15 cellular contexts compared by ENCODE assay signal in genomic region chr18:75238100-75238499, GRCh38. TPM values are rescaled to one million over a fixed set of nuclear protein-coding genes. Genes with fewer than 3 reads are reported as not detected.
DNase-seq lines count a peak whose midpoint lies in the region; ATAC-seq and TF ChIP-seq lines count a peak whose summit lies in the region.
"Had no signal": no experiment of that assay in that cellular context is flagged by ENCODE, and none has a peak within 500 bp of the region (broad histone marks: within the 10 kb centered on the region; RNA-seq: fewer than 3 reads in every experiment).

No MANE protein-coding gene starts in this region.

- no peak for TF ChIP-seq CTCF in smooth muscle cell (IDR thresholded peaks at IDR 0.05; ENCODE audit: borderline replicate concordance, insufficient read depth, poor library complexity, severe bottlenecking)
- no peak for TF ChIP-seq CTCF in suprapubic skin (IDR thresholded peaks at IDR 0.05)

- no peaks in the 10 kb centered on the region for H3K36me3 Mint-ChIP-seq in activated T-helper 17 cell treated with anti-CD3 and anti-CD28 coated beads, Interleukin-2, amount 50 U/mL, for 72 hours (ENCODE audit: low read depth)

- ATAC-seq in activated T-helper 17 cell treated with anti-CD3 and anti-CD28 coated beads, Interleukin-2, amount 50 U/mL, for 72 hours (replicated peaks), result no peak
- no peak for ATAC-seq in HG02938 (IDR thresholded peaks at IDR 0.05; ENCODE audit: unreplicated experiment)
- ATAC-seq: K562, Right ventricle myocardium inferior had no signal

- H3K4me3 ChIP-seq in smooth muscle cell, result no peak overlapping the region
- no peak overlapping the region for H3K4me3 ChIP-seq in suprapubic skin
- H3K4me3 ChIP-seq: K562, Peyer's patch had no signal

- no peaks in the 10 kb centered on the region for H3F3A ChIP-seq in smooth muscle cell (ENCODE audit: low read depth)

- peaks cover 79% of the 10 kb centered on the region for H4K20me1 ChIP-seq in smooth muscle cell (ENCODE audit: low read depth)

- no peak overlapping the region for H3K4me2 ChIP-seq in smooth muscle cell

- no peak for TF ChIP-seq POLR2A in suprapubic skin (IDR thresholded peaks at IDR 0.05)

- no peak overlapping the region for H2AFZ ChIP-seq in smooth muscle cell (ENCODE audit: low read depth)

- no peaks in the 10 kb centered on the region for H3K9me3 Mint-ChIP-seq in activated T-helper 17 cell treated with anti-CD3 and anti-CD28 coated beads, Interleukin-2, amount 50 U/mL, for 72 hours
- H3K9me3 Mint-ChIP-seq: CD4-positive, alpha-beta T cell had no signal

- H3K4me1 ChIP-seq in smooth muscle cell (ENCODE audit: low read depth) (no peaks in the 10 kb centered on the region), suprapubic skin (no peaks in the 10 kb centered on the region)
- H3K4me1 ChIP-seq: Peyer's patch had no signal

- DNase-seq in ELR (ENCODE audit: low read depth) (peak; percentile 65), head of caudate nucleus (peak in 33 of 42 donors; percentile 29 to 88 (median 61)), smooth muscle cell (lab: John Stamatoyannopoulos, UW; ENCODE audit: unreplicated experiment) (no peak), suprapubic skin (ENCODE audit: low spot score in 2 of 2) (no peak)
- DNase-seq in activated CD4-positive, alpha-beta T cell treated with anti-CD3 and anti-CD28 coated beads, Interleukin-2, amount 50 U/mL, for 48 hours, result no peak
- DNase-seq: CD4-positive, alpha-beta T cell; NCI-H1105 treated with DMSO at 0.1 percent for 48 hours; NCI-H1694; NCI-H2081 treated with DMSO at 0.1 percent for 48 hours; Peyer's patch had no signal

- peaks cover 100% of the 10 kb centered on the region for H3K79me2 ChIP-seq in smooth muscle cell (ENCODE audit: low read depth)

- H3K9me3 ChIP-seq in smooth muscle cell (replicated peaks; ENCODE audit: low read depth) (no peaks in the 10 kb centered on the region), suprapubic skin (no peaks in the 10 kb centered on the region)
- H3K9me3 ChIP-seq: Peyer's patch had no signal

- WGBS in smooth muscle cell (ENCODE audit: low lambda C conversion rate), result 71% methylated on average over 13 of the region's 13 CpGs
- 89% methylated on average over 13 of the region's 13 CpGs for WGBS in suprapubic skin

- peaks cover 6% of the 10 kb centered on the region for H3K4me1 Mint-ChIP-seq in activated T-helper 17 cell treated with anti-CD3 and anti-CD28 coated beads, Interleukin-2, amount 50 U/mL, for 72 hours

- no peaks in the 10 kb centered on the region for H3K27me3 Mint-ChIP-seq in activated T-helper 17 cell treated with anti-CD3 and anti-CD28 coated beads, Interleukin-2, amount 50 U/mL, for 72 hours
- H3K27me3 Mint-ChIP-seq: B cell; CD4-positive, alpha-beta T cell had no signal

- H3K36me3 ChIP-seq in smooth muscle cell (ENCODE audit: low read depth) (no peaks in the 10 kb centered on the region), suprapubic skin (no peaks in the 10 kb centered on the region)

- intact Hi-C loops in head of caudate nucleus (cut with DNase I), result no loop called here

- H3K27me3 ChIP-seq in smooth muscle cell (ENCODE audit: low read depth) (no peaks in the 10 kb centered on the region), suprapubic skin (no peaks in the 10 kb centered on the region)
- H3K27me3 ChIP-seq: Peyer's patch had no signal

- no peak overlapping the region for H3K4me3 Mint-ChIP-seq in activated T-helper 17 cell treated with anti-CD3 and anti-CD28 coated beads, Interleukin-2, amount 50 U/mL, for 72 hours
- H3K4me3 Mint-ChIP-seq: B cell; CD4-positive, alpha-beta T cell had no signal

- H3K9ac ChIP-seq in smooth muscle cell (ENCODE audit: low read depth), result no peak overlapping the region

- TF ChIP-seq EP300 in suprapubic skin (IDR thresholded peaks at IDR 0.05), result no peak

- peak overlapping the region; percentile 30 for H3K27ac Mint-ChIP-seq in activated T-helper 17 cell treated with anti-CD3 and anti-CD28 coated beads, Interleukin-2, amount 50 U/mL, for 72 hours
- H3K27ac Mint-ChIP-seq: B cell; CD4-positive, alpha-beta T cell had no signal

- H3K27ac ChIP-seq in smooth muscle cell (ENCODE audit: low read depth) (peak overlapping the region; percentile 1), suprapubic skin (no peak overlapping the region)
- H3K27ac ChIP-seq: Peyer's patch had no signal

RNA-seq across cellular contexts. Expression of gene TSHZ1, which starts 27.5 kb away (rescaled TPM):
- 10 to 100 TPM in 1 of 2 donors, 1 to 10 TPM in 1; 9.6 to 12.3 TPM for total RNA-seq in activated T-helper 17 cell treated with anti-CD3 and anti-CD28 coated beads, Interleukin-2, amount 50 U/mL, for 72 hours
- total RNA-seq in smooth muscle cell, result 25.1 and 26.1 TPM in 2 replicates
- 20.7 and 21.3 TPM in 2 replicates for polyA plus RNA-seq in smooth muscle cell
- 10 to 100 TPM; 15.2 to 24.5 (median 20.3) TPM for total RNA-seq in suprapubic skin

RNA-seq across cellular contexts. Expression of gene PTGR3, which starts 29.2 kb away (rescaled TPM):
- total RNA-seq in activated T-helper 17 cell treated with anti-CD3 and anti-CD28 coated beads, Interleukin-2, amount 50 U/mL, for 72 hours, result 10 to 100 TPM; 20.9 to 27.3 TPM
- total RNA-seq in smooth muscle cell, result 32.9 and 35.0 TPM in 2 replicates
- 29.6 and 29.7 TPM in 2 replicates for polyA plus RNA-seq in smooth muscle cell
- 10 to 100 TPM; 14.0 to 20.4 (median 15.5) TPM for total RNA-seq in suprapubic skin

Comparison
In these comparisons a context has a peak if more than half of its experiments do, and no peak if none do; other contexts are left out.
1. DNase-seq: peak in ELR (single experiment) and head of caudate nucleus (33 of 42); none in smooth muscle cell (single experiment), activated CD4-positive, alpha-beta T cell treated with anti-CD3 and anti-CD28 coated beads, Interleukin-2, amount 50 U/mL, for 48 hours (0 of 2) and suprapubic skin (0 of 2).